ENCODE assay signal across 8 cellular contexts in genomic region chr16:1613240-1613639, GRCh38. TPM values are rescaled to one million over a fixed set of nuclear protein-coding genes. Genes with fewer than 3 reads are reported as not detected.
DNase-seq lines count a peak whose midpoint lies in the region; ATAC-seq and TF ChIP-seq lines count a peak whose summit lies in the region.

No MANE protein-coding gene starts in this region.

- H3K27ac ChIP-seq in KMS-11 (no peak overlapping the region), adrenal gland (peak overlapping the region in 4 of 5 donors; percentile 53 to 95 (median 91)), lower lobe of right lung (no peak overlapping the region), upper lobe of right lung (peak overlapping the region; percentile 70)

- H3K36me3 ChIP-seq in KMS-11 (ENCODE audit: insufficient read depth): no peaks in the 10 kb centered on the region
- H3K36me3 ChIP-seq in adrenal gland (replicated peaks in 1 of 2): peaks cover 0 to 14% of the 10 kb centered on the region in 2 donors
- peaks cover 13% of the 10 kb centered on the region for H3K36me3 ChIP-seq in lower lobe of right lung
- H3K36me3 ChIP-seq in upper lobe of right lung: peaks cover 12% of the 10 kb centered on the region

- H3K4me1 ChIP-seq in KMS-11 (ENCODE audit: low read depth, poor library complexity, severe bottlenecking): peaks cover 16% of the 10 kb centered on the region
- H3K4me1 ChIP-seq in adrenal gland (replicated peaks in 1 of 2): peaks cover 21 to 44% of the 10 kb centered on the region in 2 donors
- peaks cover 66% of the 10 kb centered on the region for H3K4me1 ChIP-seq in lower lobe of right lung
- H3K4me1 ChIP-seq in upper lobe of right lung: peaks cover 46% of the 10 kb centered on the region

- H3K27me3 ChIP-seq in KMS-11 (ENCODE audit: insufficient read depth, low read depth): peaks cover 10% of the 10 kb centered on the region; the same call in 1 of the 2 replicates
- H3K27me3 ChIP-seq in adrenal gland: no peaks in the 10 kb centered on the region
- H3K27me3 ChIP-seq in lower lobe of right lung (ENCODE audit: low read depth): no peaks in the 10 kb centered on the region
- no peaks in the 10 kb centered on the region for H3K27me3 ChIP-seq in upper lobe of right lung

- WGBS in adrenal gland, 4 donors: 0 to 3% (median 2%) methylated on average over 9 to 19 of the region's 19 CpGs

- H4K20me1 ChIP-seq in KMS-11 (ENCODE audit: insufficient read depth): no peaks in the 10 kb centered on the region

- peak overlapping the region; percentile 43 for H3K4me3 ChIP-seq in KMS-11 (IDR thresholded peaks at IDR 0.05; ENCODE audit: insufficient read depth, low read depth, low read length)
- peak overlapping the region in 2 of 4 donors; percentile 18 to 94 for H3K4me3 ChIP-seq in adrenal gland
- H3K4me3 ChIP-seq in lower lobe of right lung: peak overlapping the region; percentile 92
- peak overlapping the region; percentile 90 for H3K4me3 ChIP-seq in upper lobe of right lung

- peak in 1 of 2 donors; percentile 12 for TF ChIP-seq POLR2A in adrenal gland (IDR thresholded peaks at IDR 0.05)

- H3K9ac ChIP-seq in KMS-11: peak overlapping the region; percentile 44; the same call in 1 of the 2 replicates

- H3K79me2 ChIP-seq in KMS-11 (ENCODE audit: insufficient read depth, low read depth): peaks cover 19% of the 10 kb centered on the region; the same call in 1 of the 2 replicates

- TF ChIP-seq CTCF in KMS-11 (conservative IDR thresholded peaks at IDR 0.05; ENCODE audit: low read depth, low read length) (no peak), adrenal gland (IDR thresholded peaks at IDR 0.05) (no peak), lower lobe of right lung (IDR thresholded peaks at IDR 0.05) (no peak), upper lobe of right lung (IDR thresholded peaks at IDR 0.05) (no peak)

- H3K4me2 ChIP-seq in KMS-11: peak overlapping the region; percentile 98

- no peak overlapping the region for H2AFZ ChIP-seq in KMS-11 (ENCODE audit: low read depth)

- H3K9me3 ChIP-seq in adrenal gland (replicated peaks in 1 of 3): no peaks in the 10 kb centered on the region
- H3K9me3 ChIP-seq in lower lobe of right lung: no peaks in the 10 kb centered on the region
- H3K9me3 ChIP-seq in upper lobe of right lung: no peaks in the 10 kb centered on the region

- DNase-seq in COLO668 (lab: John Stamatoyannopoulos, UW; ENCODE audit: unreplicated experiment) (peak; percentile 28), adrenal gland (peak in 2 of 7 donors; percentile 30 to 33), lower lobe of right lung (no peak), upper lobe of right lung (no peak), NCI-H187 treated with DMSO at 0.1 percent for 48 hours (lab: John Stamatoyannopoulos, UW) (no peak), GM19238 (ENCODE audit: insufficient read length, low spot score) (no peak)

- intact Hi-C loops in adrenal gland (cut with DNase I): loop anchor here in 1 of 2 donors (10.0 kb wide), 1 partner anchor 102 kb away; no protein-coding TSS in a partner anchor
- intact Hi-C loops in lower lobe of right lung (cut with DNase I): no loop called here
- intact Hi-C loops in upper lobe of right lung (cut with DNase I): no loop called here

- ATAC-seq in lower lobe of right lung: no peak
- no peak for ATAC-seq in upper lobe of right lung
- no peak for ATAC-seq in HG03457 (IDR thresholded peaks at IDR 0.05; ENCODE audit: unreplicated experiment)

RNA-seq across cellular contexts. Expression of gene CRAMP1, which starts 1.1 kb away (rescaled TPM):
- total RNA-seq in adrenal gland: 10 to 100 TPM in 5 of 8 donors, 1 to 10 TPM in 3; 6.8 to 17.1 (median 10.5) TPM
- 10 to 100 TPM in 1 of 3 donors, 1 to 10 TPM in 2; 4.3 to 19.0 (median 7.9) TPM for polyA plus RNA-seq in adrenal gland
- 24.1 TPM for total RNA-seq in lower lobe of right lung
- 21.4 TPM for total RNA-seq in upper lobe of right lung

RNA-seq across cellular contexts. Expression of gene IFT140, which starts 1.4 kb away (rescaled TPM):
- 10 to 100 TPM; 14.1 to 46.4 (median 28.7) TPM for total RNA-seq in adrenal gland
- polyA plus RNA-seq in adrenal gland: 10 to 100 TPM in 2 of 3 donors, 1 to 10 TPM in 1; 6.6 to 62.7 (median 31.3) TPM
- 42.2 TPM for total RNA-seq in lower lobe of right lung
- 38.4 TPM for total RNA-seq in upper lobe of right lung

Comparison
In these comparisons a context has a peak if more than half of its experiments do, and no peak if none do; other contexts are left out.
1. H3K27ac ChIP-seq: peak in adrenal gland (4 of 5) and upper lobe of right lung (single experiment); none in KMS-11 (single experiment) and lower lobe of right lung (single experiment).